8 cellular contexts compared by ENCODE assay signal in genomic region chr2:113156278-113157107, GRCh38.
A peak's percentile ranks its signal among the peaks of the same experiment; 100 is the strongest.
DNase-seq lines count a peak whose midpoint lies in the region; ATAC-seq and TF ChIP-seq lines count a peak whose summit lies in the region.

No MANE protein-coding gene starts in this region.

- no peak for TF ChIP-seq CTCF in retinal pigment epithelial cell (conservative IDR thresholded peaks at IDR 0.05; ENCODE audit: low read depth, low read length)

- ATAC-seq in HG03175 (IDR thresholded peaks at IDR 0.05; ENCODE audit: unreplicated experiment) (no peak), GM21381 (IDR thresholded peaks at IDR 0.05; ENCODE audit: unreplicated experiment) (no peak), HG03342 (IDR thresholded peaks at IDR 0.05; ENCODE audit: unreplicated experiment) (no peak)

- DNase-seq in NCI-H1417 (lab: John Stamatoyannopoulos, UW) (peak in 2 of 3 experiments; percentile 56 to 78), NCI-H1417 treated with DMSO at 0.1 percent for 48 hours (lab: John Stamatoyannopoulos, UW) (no peak), NCI-H748 treated with DMSO at 0.1 percent for 48 hours (lab: John Stamatoyannopoulos, UW) (peak; percentile 17), epithelial cell of prostate (ENCODE audit: low read depth, low spot score) (no peak), retinal pigment epithelial cell (ENCODE audit: low read depth) (no peak)

- H3K27ac ChIP-seq in epithelial cell of prostate, result peak overlapping the region; percentile 88

- H3K4me3 ChIP-seq in retinal pigment epithelial cell (ENCODE audit: low read length), result peak overlapping the region; percentile 42

Comparison
In these comparisons a context has a peak if more than half of its experiments do, and no peak if none do; other contexts are left out.
1. DNase-seq: peak in NCI-H1417 (2 of 3) and NCI-H748 treated with DMSO at 0.1 percent for 48 hours (single experiment); none in NCI-H1417 treated with DMSO at 0.1 percent for 48 hours (single experiment), epithelial cell of prostate (single experiment) and retinal pigment epithelial cell (single experiment).